7 cellular contexts compared by ENCODE assay signal in the genomic region with DNA sequence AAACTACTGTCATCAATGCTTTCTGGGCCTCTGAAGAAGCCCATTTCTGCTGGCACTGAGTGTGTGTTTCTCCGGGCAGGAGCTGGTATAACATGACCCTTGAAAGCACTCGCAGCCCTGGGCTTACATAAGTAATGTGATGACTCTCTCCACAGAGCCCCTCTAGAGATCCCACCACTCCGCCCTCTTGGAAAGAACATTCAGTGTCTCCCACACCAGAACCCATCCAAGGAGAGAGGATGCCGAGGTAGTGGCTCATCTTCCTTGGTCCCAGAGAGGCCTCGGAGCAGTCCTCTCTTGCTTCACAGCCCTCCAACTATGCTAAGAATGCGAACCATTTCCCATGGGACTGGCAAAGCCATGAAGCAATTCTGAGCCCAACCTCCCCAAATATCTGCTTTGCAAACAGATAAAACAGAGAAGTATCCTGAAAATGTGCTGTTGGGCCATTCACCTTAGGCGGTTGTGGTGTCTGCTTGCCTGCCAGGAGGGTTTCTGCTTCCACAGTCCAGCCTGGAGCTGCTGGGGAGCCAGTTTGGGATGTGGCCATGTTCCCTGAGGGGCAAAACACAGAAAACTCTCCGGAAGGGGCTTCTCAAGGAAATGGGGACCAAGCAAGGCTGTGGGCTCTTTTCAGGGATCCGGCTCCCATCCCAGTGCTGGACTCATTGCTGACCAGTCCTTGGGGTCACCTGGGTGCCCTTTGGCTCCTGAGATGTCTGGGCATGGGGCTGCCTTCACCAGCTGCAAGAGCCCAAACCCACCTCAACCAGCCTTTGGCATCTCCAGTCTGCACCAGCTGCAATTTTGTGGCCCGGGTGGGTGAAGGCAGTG. TPM values are rescaled to one million over a fixed set of nuclear protein-coding genes. Genes with fewer than 3 reads are reported as not detected.
A peak's percentile ranks its signal among the peaks of the same experiment; 100 is the strongest.
DNase-seq lines count a peak whose midpoint lies in the region; ATAC-seq, FAIRE-seq and TF ChIP-seq lines count a peak whose summit lies in the region.

No MANE protein-coding gene starts in this region.

- H3K4me3 ChIP-seq in liver (ENCODE audit: low read depth in 1 of 3, low read length in 3 of 3): no peak overlapping the region

- 76% methylated on average over 10 of the region's 10 CpGs for WGBS in liver

- FAIRE-seq in urothelium cell line (lab: Jason Lieb, UNC): no peak

- no peaks in the 10 kb centered on the region for H3K27me3 ChIP-seq in liver (ENCODE audit: control insufficient read depth in 4 of 4, insufficient read depth in 4 of 4, low read length in 3 of 4)

- no peak overlapping the region for H3K9ac ChIP-seq in liver (ENCODE audit: low read depth in 1 of 2, low read length in 2 of 2)

- no peak for TF ChIP-seq CTCF in liver (IDR thresholded peaks at IDR 0.05; ENCODE audit: low read depth, low read length, missing input control)

- H3K36me3 ChIP-seq in liver (ENCODE audit: control insufficient read depth in 4 of 4, insufficient read depth in 3 of 4, low read depth in 1 of 4, low read length in 3 of 4): peaks cover 0 to 1% (median 0%) of the 10 kb centered on the region in 4 donors

- ATAC-seq in HG03469 (IDR thresholded peaks at IDR 0.05; ENCODE audit: unreplicated experiment): no peak

- H3K27ac ChIP-seq in liver (ENCODE audit: low read depth in 1 of 2, low read length in 2 of 2): peak overlapping the region in 1 of 2 donors; percentile 7

- peak; percentile 84 for DNase-seq in dermis blood vessel endothelial cell
- peak; percentile 82 for DNase-seq in urothelium cell line (ENCODE audit: low spot score)
- no peak for DNase-seq in NCI-H2227 (lab: John Stamatoyannopoulos, UW; ENCODE audit: unreplicated experiment)
- DNase-seq in NCI-H69 (lab: John Stamatoyannopoulos, UW): no peak

- no peaks in the 10 kb centered on the region for H3K9me3 ChIP-seq in liver (ENCODE audit: control insufficient read depth in 4 of 4, low read length in 3 of 4)

- TF ChIP-seq EP300 in Ishikawa (IDR thresholded peaks at IDR 0.05; ENCODE audit: borderline replicate concordance): peak; percentile 96

- peaks cover 0 to 3% (median 2%) of the 10 kb centered on the region in 4 donors for H3K4me1 ChIP-seq in liver (ENCODE audit: control insufficient read depth in 4 of 4, insufficient read depth in 4 of 4, low read length in 3 of 4)

- TF ChIP-seq RAD21 in Ishikawa (IDR thresholded peaks at IDR 0.05; ENCODE audit: low read depth) (no peak), liver (IDR thresholded peaks at IDR 0.05) (peak in 1 of 2 donors; percentile 40)

TF ChIP-seq in Ishikawa, 13 proteins besides CTCF, POLR2A, EP300 and RAD21 (continues in another document):
- peak; percentile 100 for TF ChIP-seq TEAD4 (IDR thresholded peaks at IDR 0.05)
- TF ChIP-seq TAF1 (IDR thresholded peaks at IDR 0.05; ENCODE audit: low read depth): no peak
- TF ChIP-seq, protein P1, sequence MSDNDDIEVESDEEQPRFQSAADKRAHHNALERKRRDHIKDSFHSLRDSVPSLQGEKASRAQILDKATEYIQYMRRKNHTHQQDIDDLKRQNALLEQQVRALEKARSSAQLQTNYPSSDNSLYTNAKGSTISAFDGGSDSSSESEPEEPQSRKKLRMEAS (IDR thresholded peaks at IDR 0.05): peak; percentile 46; the same call in 1 of the 2 replicates
- peak; percentile 78 for TF ChIP-seq NFIC (IDR thresholded peaks at IDR 0.05)
- TF ChIP-seq, protein P2, sequence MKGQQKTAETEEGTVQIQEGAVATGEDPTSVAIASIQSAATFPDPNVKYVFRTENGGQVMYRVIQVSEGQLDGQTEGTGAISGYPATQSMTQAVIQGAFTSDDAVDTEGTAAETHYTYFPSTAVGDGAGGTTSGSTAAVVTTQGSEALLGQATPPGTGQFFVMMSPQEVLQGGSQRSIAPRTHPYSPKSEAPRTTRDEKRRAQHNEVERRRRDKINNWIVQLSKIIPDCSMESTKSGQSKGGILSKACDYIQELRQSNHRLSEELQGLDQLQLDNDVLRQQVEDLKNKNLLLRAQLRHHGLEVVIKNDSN (IDR thresholded peaks at IDR 0.05): no peak
- TF ChIP-seq, protein P3, sequence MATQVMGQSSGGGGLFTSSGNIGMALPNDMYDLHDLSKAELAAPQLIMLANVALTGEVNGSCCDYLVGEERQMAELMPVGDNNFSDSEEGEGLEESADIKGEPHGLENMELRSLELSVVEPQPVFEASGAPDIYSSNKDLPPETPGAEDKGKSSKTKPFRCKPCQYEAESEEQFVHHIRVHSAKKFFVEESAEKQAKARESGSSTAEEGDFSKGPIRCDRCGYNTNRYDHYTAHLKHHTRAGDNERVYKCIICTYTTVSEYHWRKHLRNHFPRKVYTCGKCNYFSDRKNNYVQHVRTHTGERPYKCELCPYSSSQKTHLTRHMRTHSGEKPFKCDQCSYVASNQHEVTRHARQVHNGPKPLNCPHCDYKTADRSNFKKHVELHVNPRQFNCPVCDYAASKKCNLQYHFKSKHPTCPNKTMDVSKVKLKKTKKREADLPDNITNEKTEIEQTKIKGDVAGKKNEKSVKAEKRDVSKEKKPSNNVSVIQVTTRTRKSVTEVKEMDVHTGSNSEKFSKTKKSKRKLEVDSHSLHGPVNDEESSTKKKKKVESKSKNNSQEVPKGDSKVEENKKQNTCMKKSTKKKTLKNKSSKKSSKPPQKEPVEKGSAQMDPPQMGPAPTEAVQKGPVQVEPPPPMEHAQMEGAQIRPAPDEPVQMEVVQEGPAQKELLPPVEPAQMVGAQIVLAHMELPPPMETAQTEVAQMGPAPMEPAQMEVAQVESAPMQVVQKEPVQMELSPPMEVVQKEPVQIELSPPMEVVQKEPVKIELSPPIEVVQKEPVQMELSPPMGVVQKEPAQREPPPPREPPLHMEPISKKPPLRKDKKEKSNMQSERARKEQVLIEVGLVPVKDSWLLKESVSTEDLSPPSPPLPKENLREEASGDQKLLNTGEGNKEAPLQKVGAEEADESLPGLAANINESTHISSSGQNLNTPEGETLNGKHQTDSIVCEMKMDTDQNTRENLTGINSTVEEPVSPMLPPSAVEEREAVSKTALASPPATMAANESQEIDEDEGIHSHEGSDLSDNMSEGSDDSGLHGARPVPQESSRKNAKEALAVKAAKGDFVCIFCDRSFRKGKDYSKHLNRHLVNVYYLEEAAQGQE (IDR thresholded peaks at IDR 0.05; ENCODE audit: low read depth): no peak
- TF ChIP-seq CREB1 (IDR thresholded peaks at IDR 0.05; ENCODE audit: low read depth): no peak
- TF ChIP-seq ZBTB7A (IDR thresholded peaks at IDR 0.05; ENCODE audit: low read depth): peak; percentile 73; the same call in 1 of the 2 replicates
- TF ChIP-seq FOXM1 (IDR thresholded peaks at IDR 0.05; ENCODE audit: borderline replicate concordance, low read depth): peak; percentile 90
- TF ChIP-seq CEBPB (IDR thresholded peaks at IDR 0.05): peak; percentile 98
- peak; percentile 69; the same call in 1 of the 2 replicates for TF ChIP-seq YY1 (IDR thresholded peaks at IDR 0.05; ENCODE audit: low read depth)

TF ChIP-seq in liver, 16 proteins besides CTCF, POLR2A, EP300 and RAD21 (continues in another document):
- TF ChIP-seq HNF4A (conservative IDR thresholded peaks at IDR 0.05): no peak
- TF ChIP-seq FOXA2 (IDR thresholded peaks at IDR 0.05): no peak
- TF ChIP-seq HNF4G (IDR thresholded peaks at IDR 0.05): no peak
- no peak for TF ChIP-seq JUND (IDR thresholded peaks at IDR 0.05)
- TF ChIP-seq, protein P1 (IDR thresholded peaks at IDR 0.05): no peak
- TF ChIP-seq, protein P4, sequence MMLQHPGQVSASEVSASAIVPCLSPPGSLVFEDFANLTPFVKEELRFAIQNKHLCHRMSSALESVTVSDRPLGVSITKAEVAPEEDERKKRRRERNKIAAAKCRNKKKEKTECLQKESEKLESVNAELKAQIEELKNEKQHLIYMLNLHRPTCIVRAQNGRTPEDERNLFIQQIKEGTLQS (IDR thresholded peaks at IDR 0.05): no peak
- TF ChIP-seq NR2F2 (IDR thresholded peaks at IDR 0.05): peak; percentile 57
- no peak for TF ChIP-seq FOXA1 (IDR thresholded peaks at IDR 0.05)
- no peak for TF ChIP-seq GABPA (IDR thresholded peaks at IDR 0.05 in 1 of 2, conservative IDR thresholded peaks at IDR 0.05 in 1 of 2)
- TF ChIP-seq EGR1 (IDR thresholded peaks at IDR 0.05; ENCODE audit: low read depth in 2 of 2): no peak
- no peak for TF ChIP-seq YY1 (IDR thresholded peaks at IDR 0.05)
- TF ChIP-seq, protein P5, sequence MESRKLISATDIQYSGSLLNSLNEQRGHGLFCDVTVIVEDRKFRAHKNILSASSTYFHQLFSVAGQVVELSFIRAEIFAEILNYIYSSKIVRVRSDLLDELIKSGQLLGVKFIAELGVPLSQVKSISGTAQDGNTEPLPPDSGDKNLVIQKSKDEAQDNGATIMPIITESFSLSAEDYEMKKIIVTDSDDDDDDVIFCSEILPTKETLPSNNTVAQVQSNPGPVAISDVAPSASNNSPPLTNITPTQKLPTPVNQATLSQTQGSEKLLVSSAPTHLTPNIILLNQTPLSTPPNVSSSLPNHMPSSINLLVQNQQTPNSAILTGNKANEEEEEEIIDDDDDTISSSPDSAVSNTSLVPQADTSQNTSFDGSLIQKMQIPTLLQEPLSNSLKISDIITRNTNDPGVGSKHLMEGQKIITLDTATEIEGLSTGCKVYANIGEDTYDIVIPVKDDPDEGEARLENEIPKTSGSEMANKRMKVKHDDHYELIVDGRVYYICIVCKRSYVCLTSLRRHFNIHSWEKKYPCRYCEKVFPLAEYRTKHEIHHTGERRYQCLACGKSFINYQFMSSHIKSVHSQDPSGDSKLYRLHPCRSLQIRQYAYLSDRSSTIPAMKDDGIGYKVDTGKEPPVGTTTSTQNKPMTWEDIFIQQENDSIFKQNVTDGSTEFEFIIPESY (IDR thresholded peaks at IDR 0.05): no peak
- TF ChIP-seq SP1 (IDR thresholded peaks at IDR 0.05): peak; percentile 39

RNA-seq across cellular contexts. Expression of a gene that starts 47.3 kb away (rescaled TPM):
- total RNA-seq in dermis blood vessel endothelial cell (104 and 130 TPM in 2 replicates), liver (10 to 100 TPM in 1 of 2 donors, 1 to 10 TPM in 1; 5.0 to 16.7 TPM)
- polyA plus RNA-seq in liver: 10 to 100 TPM in 1 of 2 donors, 1 to 10 TPM in 1; 4.2 to 13.8 TPM

Comparison
In these comparisons a context has a peak if more than half of its experiments do, and no peak if none do; other contexts are left out.
1. DNase-seq: peak in dermis blood vessel endothelial cell (single experiment) and urothelium cell line (single experiment); none in NCI-H2227 (single experiment) and NCI-H69 (single experiment).